ENCODE assay signal across 27 cellular contexts in genomic region chr10:119042169-119042568, GRCh38. TPM values are rescaled to one million over a fixed set of nuclear protein-coding genes. Genes with fewer than 3 reads are reported as not detected.
DNase-seq lines count a peak whose midpoint lies in the region; ATAC-seq, FAIRE-seq and TF ChIP-seq lines count a peak whose summit lies in the region.
"Had no signal": no experiment of that assay in that cellular context is flagged by ENCODE, and none has a peak within 500 bp of the region (broad histone marks: within the 10 kb centered on the region; RNA-seq: fewer than 3 reads in every experiment).

No MANE protein-coding gene starts in this region.

- peaks cover 29 to 50% of the 10 kb centered on the region in 2 experiments for H3K36me3 ChIP-seq in GM12878 (ENCODE audit: control insufficient read depth in 2 of 2, insufficient read depth in 2 of 2, low read length in 1 of 2)
- H3K36me3 ChIP-seq: uterus had no signal

- no peak overlapping the region for H3K4me3 Mint-ChIP-seq in activated CD4-positive, alpha-beta T cell treated with anti-CD3 and anti-CD28 coated beads, Interleukin-2, amount 10 ng/mL, durations not matched to agents 7 days and 5 days
- H3K4me3 Mint-ChIP-seq in H9 = no peak overlapping the region
- peak overlapping the region; percentile 16 for H3K4me3 Mint-ChIP-seq in natural killer cell treated with Interleukin-12 subunit alpha and Interleukin-12 subunit beta and Interleukin-15 and Interleukin-18, amount 100 ng/mL, for 72 hours
- H3K4me3 Mint-ChIP-seq: CD8-positive, alpha-beta T cell; dendritic cell treated with granulocyte-macrophage colony-stimulating factor and Interleukin-4, amounts not matched to agents 40 ng/mL and 50 ng/mL, for 4 days; T-helper 2 cell treated with Interferon-gamma antibody and Interleukin-4, amounts not matched to agents 5 μg/mL and 100 μg/mL, for 36 hours had no signal

- H3K4ac ChIP-seq in H9 (ENCODE audit: low read depth, low read length) = no peak overlapping the region

- no peak for DNase-seq in activated CD4-positive, alpha-beta T cell treated with anti-CD3 and anti-CD28 coated beads, Interleukin-2, amount 10 ng/mL, durations not matched to agents 7 days and 5 days
- DNase-seq in activated CD4-positive, alpha-beta T cell treated with anti-CD3 and anti-CD28 coated beads for 4 hours = no peak
- DNase-seq in H9 (no peak), GM12878 (ENCODE audit: low read depth, low spot score) (no peak)
- DNase-seq in natural killer cell treated with Interleukin-12 subunit alpha and Interleukin-12 subunit beta and Interleukin-15 and Interleukin-18, amount 100 ng/mL, for 72 hours (ENCODE audit: low spot score) = no peak
- DNase-seq: 8988T; activated CD4-positive, alpha-beta T cell treated with anti-CD3 and anti-CD28 coated beads for 48 hours; central memory CD4-positive, alpha-beta T cell; mesendoderm; NCI-H1436 treated with DMSO at 0.1 percent for 48 hours; NCI-H446 treated with DMSO at 0.1 percent for 48 hours; NCI-H82; stimulated activated CD4-positive, alpha-beta T cell treated with anti-CD3 and anti-CD28 coated beads, Interleukin-4, amount 100 ng/mL, for 4 hours; stimulated activated naive CD4-positive, alpha-beta T cell; testis; uterus had no signal

- H3K23me2 ChIP-seq in H9 (ENCODE audit: insufficient read length, low read depth, low read length, poor library complexity, severe bottlenecking) = no peaks in the 10 kb centered on the region

- intact Hi-C loops in GM12878 (cut with micrococcal nuclease; ENCODE audit: unreplicated experiment) = no loop called here

- H3K9me3 ChIP-seq in H9 (ENCODE audit: control insufficient read depth, low read depth, low read length) (no peaks in the 10 kb centered on the region), GM12878 (replicated peaks; ENCODE audit: control insufficient read depth, insufficient read depth, low read length) (no peaks in the 10 kb centered on the region)
- H3K9me3 ChIP-seq: HAP-1, prostate gland, testis, uterus had no signal

- no peak for TF ChIP-seq RAD21 in GM12878 (IDR thresholded peaks at IDR 0.05; ENCODE audit: insufficient read depth, low read depth, low read length)

- RAD21 ChIA-PET in GM12878 (lab: Charles Lee; ENCODE audit: unreplicated experiment) = no interaction called here

- H2BK20ac ChIP-seq in H9 (ENCODE audit: low read depth, low read length, poor library complexity, severe bottlenecking) = no peak overlapping the region

- H2AFZ ChIP-seq in H9 (ENCODE audit: low read length) (no peak overlapping the region), GM12878 (ENCODE audit: control insufficient read depth, low read depth, low read length) (no peak overlapping the region)

- no peak overlapping the region for H3K23ac ChIP-seq in H9 (ENCODE audit: insufficient read length, low read depth, low read length)

- no peak overlapping the region for H2AK5ac ChIP-seq in H9 (ENCODE audit: insufficient read length, low read length)

- H3K4me3 ChIP-seq in GM12878 = no peak overlapping the region
- H3K4me3 ChIP-seq: HAP-1, prostate gland, testis, uterus had no signal

- H3K4me2 ChIP-seq in H9 (ENCODE audit: insufficient read depth, insufficient read length, low read length) (no peak overlapping the region), GM12878 (ENCODE audit: control insufficient read depth, insufficient read depth) (no peak overlapping the region)

- H4K5ac ChIP-seq in H9 (ENCODE audit: insufficient read length, low read depth, low read length) = no peak overlapping the region

- CTCF ChIA-PET in activated CD4-positive, alpha-beta T cell treated with anti-CD3 and anti-CD28 coated beads, Interleukin-2, amount 10 ng/mL, durations not matched to agents 7 days and 5 days (lab: Charles Lee) = no interaction called here
- CTCF ChIA-PET in GM12878 (lab: Yijun Ruan, JAX) = no interaction called here

- H3K9me3 Mint-ChIP-seq in activated CD4-positive, alpha-beta T cell treated with anti-CD3 and anti-CD28 coated beads, Interleukin-2, amount 10 ng/mL, durations not matched to agents 7 days and 5 days = no peaks in the 10 kb centered on the region
- H3K9me3 Mint-ChIP-seq in H9 = no peaks in the 10 kb centered on the region
- no peaks in the 10 kb centered on the region for H3K9me3 Mint-ChIP-seq in natural killer cell treated with Interleukin-12 subunit alpha and Interleukin-12 subunit beta and Interleukin-15 and Interleukin-18, amount 100 ng/mL, for 72 hours
- H3K9me3 Mint-ChIP-seq: activated T-helper 2 cell treated with anti-CD3 and anti-CD28 coated beads, Interferon-gamma antibody, Interleukin-2, Interleukin-4, amounts not matched to agents 10 μg/mL and 5 μg/mL and 100 μg/mL, durations not matched to agents 14 hours and 24 hours and 36 hours; CD8-positive, alpha-beta T cell; dendritic cell treated with granulocyte-macrophage colony-stimulating factor and Interleukin-4, amounts not matched to agents 40 ng/mL and 50 ng/mL, for 4 days; T-helper 2 cell treated with Interferon-gamma antibody and Interleukin-4, amounts not matched to agents 5 μg/mL and 100 μg/mL, for 36 hours had no signal

- H3K27ac Mint-ChIP-seq in activated CD4-positive, alpha-beta T cell treated with anti-CD3 and anti-CD28 coated beads, Interleukin-2, amount 10 ng/mL, durations not matched to agents 7 days and 5 days = peak overlapping the region; percentile 68
- H3K27ac Mint-ChIP-seq in H9 = peak overlapping the region in 2 of 3 experiments; percentile 8 to 82; a peak in 2 of 7 replicates
- peak overlapping the region in 1 of 2 donors; percentile 46 for H3K27ac Mint-ChIP-seq in natural killer cell treated with Interleukin-12 subunit alpha and Interleukin-12 subunit beta and Interleukin-15 and Interleukin-18, amount 100 ng/mL, for 72 hours
- H3K27ac Mint-ChIP-seq: activated T-helper 2 cell treated with anti-CD3 and anti-CD28 coated beads, Interferon-gamma antibody, Interleukin-2, Interleukin-4, amounts not matched to agents 10 μg/mL and 5 μg/mL and 100 μg/mL, durations not matched to agents 14 hours and 24 hours and 36 hours; CD8-positive, alpha-beta T cell; dendritic cell treated with granulocyte-macrophage colony-stimulating factor and Interleukin-4, amounts not matched to agents 40 ng/mL and 50 ng/mL, for 4 days; T-helper 2 cell treated with Interferon-gamma antibody and Interleukin-4, amounts not matched to agents 5 μg/mL and 100 μg/mL, for 36 hours had no signal

- no peak overlapping the region for H4K91ac ChIP-seq in H9 (ENCODE audit: insufficient read length, low read depth, low read length)

- TF ChIP-seq EP300 in GM12878 (IDR thresholded peaks at IDR 0.05; ENCODE audit: borderline replicate concordance in 1 of 2, control insufficient read depth in 1 of 2, low read depth in 2 of 2, low read length in 2 of 2) = no peak

- SMC1A ChIA-PET in GM12878 (lab: Charles Lee; ENCODE audit: uncharacterized antibody, unreplicated experiment) = no interaction called here

- BruUV-seq in GM12878 (replicated peaks; lab: Mats Ljungman, UMichigan) = TSS peak; percentile 93

- POLR2A ChIA-PET in activated CD4-positive, alpha-beta T cell treated with anti-CD3 and anti-CD28 coated beads, Interleukin-2, amount 10 ng/mL, durations not matched to agents 7 days and 5 days (lab: Charles Lee) = no interaction called here
- POLR2A ChIA-PET in GM12878 (lab: Charles Lee) = no interaction called here

- H4K20me1 ChIP-seq in H9 (ENCODE audit: control insufficient read depth, insufficient read depth, insufficient read length) (no peaks in the 10 kb centered on the region), GM12878 (ENCODE audit: control insufficient read depth, insufficient read depth) (peaks cover 3% of the 10 kb centered on the region; the same call in 1 of the 2 replicates)

- no peak overlapping the region for H2BK12ac ChIP-seq in H9 (ENCODE audit: insufficient read length, low read depth, low read length)

- no peak overlapping the region for H2BK120ac ChIP-seq in H9 (ENCODE audit: low read depth, low read length, poor library complexity, severe bottlenecking)

- no peak overlapping the region for H3K18ac ChIP-seq in H9 (ENCODE audit: insufficient read length, low read depth, low read length)

- H3K79me1 ChIP-seq in H9 (ENCODE audit: insufficient read depth, low read depth, low read length, poor library complexity, severe bottlenecking) = peaks cover 14% of the 10 kb centered on the region

- H3K14ac ChIP-seq in H9 (ENCODE audit: insufficient read depth, low read length) = no peak overlapping the region

- no peak overlapping the region for H3K56ac ChIP-seq in H9 (ENCODE audit: insufficient read length, low read depth, low read length)

- H2BK5ac ChIP-seq in H9 (ENCODE audit: insufficient read length, low read length) = no peak overlapping the region

- H3K4me1 ChIP-seq in H9 (ENCODE audit: insufficient read depth, low read length) (no peaks in the 10 kb centered on the region), GM12878 (ENCODE audit: control insufficient read depth, insufficient read depth, low read length) (no peaks in the 10 kb centered on the region)
- H3K4me1 ChIP-seq: HAP-1, prostate gland, testis, uterus had no signal

- in situ Hi-C loops in GM12878 (cut with MboI) = no loop called here

- FAIRE-seq in GM12878 (lab: Jason Lieb, UNC) = no peak
- FAIRE-seq: endometrium had no signal

- 0 out of 2 replicates have a peak, but pooled peaks have one; percentile 38 for TF ChIP-seq POLR2A in GM12878 (IDR thresholded peaks at IDR 0.05; ENCODE audit: low read depth, low read length)

- H3K79me2 ChIP-seq in H9 (ENCODE audit: insufficient read depth, low read length) (peaks cover 3% of the 10 kb centered on the region; the same call in 1 of the 2 replicates), GM12878 (ENCODE audit: control insufficient read depth, insufficient read depth, low read length) (peaks cover 5% of the 10 kb centered on the region)

- peaks cover 25% of the 10 kb centered on the region for H3K4me1 Mint-ChIP-seq in activated CD4-positive, alpha-beta T cell treated with anti-CD3 and anti-CD28 coated beads, Interleukin-2, amount 10 ng/mL, durations not matched to agents 7 days and 5 days
- no peaks in the 10 kb centered on the region; a peak in 1 of 4 replicates for H3K4me1 Mint-ChIP-seq in H9
- H3K4me1 Mint-ChIP-seq in natural killer cell treated with Interleukin-12 subunit alpha and Interleukin-12 subunit beta and Interleukin-15 and Interleukin-18, amount 100 ng/mL, for 72 hours (ENCODE audit: low read depth in 2 of 2) = peaks cover 26 to 34% of the 10 kb centered on the region in 2 donors

- H3K9ac ChIP-seq in H9 (ENCODE audit: extremely low read depth, insufficient read length, low read length) (no peak overlapping the region), GM12878 (ENCODE audit: control insufficient read depth, insufficient read depth, low read length) (no peak overlapping the region)

- H3K27ac ChIP-seq in H9 (ENCODE audit: insufficient read length, low read depth, low read length) (no peak overlapping the region), GM12878 (ENCODE audit: control insufficient read depth, insufficient read depth) (no peak overlapping the region)
- H3K27ac ChIP-seq: prostate gland, testis, uterus had no signal

- no peaks in the 10 kb centered on the region for H3K27me3 ChIP-seq in H9 (ENCODE audit: insufficient read depth, low read length)
- H3K27me3 ChIP-seq in GM12878 (replicated peaks in 1 of 2; ENCODE audit: control insufficient read depth in 2 of 2, insufficient read depth in 2 of 2, low read length in 1 of 2) = no peaks in the 10 kb centered on the region
- H3K27me3 ChIP-seq: testis, uterus had no signal

- H2BK15ac ChIP-seq in H9 (ENCODE audit: low read depth, low read length) = no peak overlapping the region

- TF ChIP-seq CTCF in H9 (conservative IDR thresholded peaks at IDR 0.05) (no peak), GM12878 (IDR thresholded peaks at IDR 0.05 in 2 of 3, conservative IDR thresholded peaks at IDR 0.05 in 1 of 3; ENCODE audit: control insufficient read depth in 2 of 3, extremely low read depth in 1 of 3, insufficient read depth in 1 of 3, low read depth in 3 of 3, low read length in 3 of 3) (no peak)

- peaks cover 79% of the 10 kb centered on the region for H3K36me3 Mint-ChIP-seq in activated CD4-positive, alpha-beta T cell treated with anti-CD3 and anti-CD28 coated beads, Interleukin-2, amount 10 ng/mL, durations not matched to agents 7 days and 5 days (ENCODE audit: low read depth)
- H3K36me3 Mint-ChIP-seq in H9 (ENCODE audit: insufficient read depth in 1 of 3, low read depth in 3 of 3) = peaks cover 73 to 98% (median 89%) of the 10 kb centered on the region in 3 experiments; a peak in 6 of 7 replicates
- peaks cover 66% of the 10 kb centered on the region for H3K36me3 Mint-ChIP-seq in natural killer cell treated with Interleukin-12 subunit alpha and Interleukin-12 subunit beta and Interleukin-15 and Interleukin-18, amount 100 ng/mL, for 72 hours

- no peak overlapping the region for H4K8ac ChIP-seq in H9 (replicated peaks; ENCODE audit: insufficient read length, low read depth, low read length)

- ATAC-seq in GM12878 (no peak), GM18870 (IDR thresholded peaks at IDR 0.05; ENCODE audit: unreplicated experiment) (no peak), HG02885 (IDR thresholded peaks at IDR 0.05; ENCODE audit: poor library complexity, unreplicated experiment) (no peak), GM21360 (IDR thresholded peaks at IDR 0.05; ENCODE audit: unreplicated experiment) (no peak)
- no peak for ATAC-seq in natural killer cell treated with Interleukin-12 subunit alpha and Interleukin-12 subunit beta and Interleukin-15 and Interleukin-18, amount 100 ng/mL, for 72 hours
- ATAC-seq: CD8-positive, alpha-beta T cell; Right ventricle myocardium inferior had no signal

- H3T11ph ChIP-seq in H9 (ENCODE audit: low read length) = no peak overlapping the region

- no CpG with 5 or more reads among the region's 26 CpGs for WGBS in H9 (ENCODE audit: extremely low coverage, insufficient read length, low lambda C conversion rate)
- 97% methylated on average over 26 of the region's 26 CpGs for WGBS in GM12878 (ENCODE audit: insufficient coverage, insufficient replicate concordance, low lambda C conversion rate, missing lambda C conversion rate)

- H3K27me3 Mint-ChIP-seq in activated CD4-positive, alpha-beta T cell treated with anti-CD3 and anti-CD28 coated beads, Interleukin-2, amount 10 ng/mL, durations not matched to agents 7 days and 5 days = no peaks in the 10 kb centered on the region
- H3K27me3 Mint-ChIP-seq in H9 (ENCODE audit: low read depth) = peaks cover 3% of the 10 kb centered on the region; the same call in 1 of the 2 replicates
- H3K27me3 Mint-ChIP-seq in natural killer cell treated with Interleukin-12 subunit alpha and Interleukin-12 subunit beta and Interleukin-15 and Interleukin-18, amount 100 ng/mL, for 72 hours = no peaks in the 10 kb centered on the region
- H3K27me3 Mint-ChIP-seq: dendritic cell treated with granulocyte-macrophage colony-stimulating factor and Interleukin-4, amounts not matched to agents 40 ng/mL and 50 ng/mL, for 4 days had no signal

RNA-seq across cellular contexts. Expression of gene NANOS1, which starts 12.7 kb away (rescaled TPM):
- under 1 TPM; 0.12 to 0.19 TPM for total RNA-seq in activated CD4-positive, alpha-beta T cell treated with anti-CD3 and anti-CD28 coated beads, Interleukin-2, amount 10 ng/mL, durations not matched to agents 7 days and 5 days
- total RNA-seq in H9 (2021) (4.5 and 5.5 TPM in 2 replicates), GM12878 (2014; rRNA removed) (0.23 and 0.65 TPM in 2 replicates), GM12878 (2014; rRNA removed; fragmentation: Illumina TruSeq; extraction: Trizol) (0.27 and 0.37 TPM in 2 replicates), GM12878 (2021) (0.36 and 0.61 TPM in 2 replicates)
- 0.29 and 0.56 TPM in 2 replicates for total RNA-seq in GM12878 (2013; cell fraction: nucleolus; rRNA removed)
- polyA plus RNA-seq in GM12878 (2011; ENCODE audit: low read depth) = 0.51 TPM
- polyA plus RNA-seq in GM12878 (2011; rRNA removed) (0.30 and 0.37 TPM in 2 replicates), GM12878 (2014; fragmentation: Illumina TruSeq; extraction: Trizol) (0.22 TPM in 1 of 2 replicates, not detected in the other), GM12878 (2014; fragmentation: Nextera tagmentation; extraction: Ambion mirVana) (under 1 TPM; 0.03 to 0.29 TPM), GM12878 (2014; rRNA removed) (0.48 and 0.55 TPM in 2 replicates), GM12878 (2016; fragmentation: Nextera tagmentation; extraction: Ambion mirVana) (not detected)
- 0.12 and 0.22 TPM in 2 replicates for polyA plus RNA-seq in GM12878 (2011; cell fraction: cytosol; rRNA removed)
- 0.20 and 0.22 TPM in 2 replicates for polyA plus RNA-seq in GM12878 (2011; cell fraction: nucleus; rRNA removed)
- polyA plus RNA-seq in GM12878 (2012) = 0.72 and 1.0 TPM in 2 replicates
- polyA minus RNA-seq in GM12878 (2011; rRNA and poly(A)+ RNA removed) = 0.15 TPM in 1 of 2 replicates, not detected in the other
- not detected in 2 replicates for polyA minus RNA-seq in GM12878 (2011; cell fraction: cytosol; rRNA and poly(A)+ RNA removed)
- polyA minus RNA-seq in GM12878 (2011; cell fraction: nucleus; rRNA and poly(A)+ RNA removed) = 0.36 and 0.57 TPM in 2 replicates
- 1 to 10 TPM in 1 of 2 donors, under 1 TPM in 1; 0.56 to 1.8 TPM for total RNA-seq in natural killer cell treated with Interleukin-12 subunit alpha and Interleukin-12 subunit beta and Interleukin-15 and Interleukin-18, amount 100 ng/mL, for 72 hours

RNA-seq across cellular contexts. Expression of gene EIF3A, which starts 38.4 kb away (rescaled TPM):
- 100 to 1,000 TPM; 132 to 145 TPM for total RNA-seq in activated CD4-positive, alpha-beta T cell treated with anti-CD3 and anti-CD28 coated beads, Interleukin-2, amount 10 ng/mL, durations not matched to agents 7 days and 5 days
- total RNA-seq in H9 (2021) (206 TPM in 2 replicates), GM12878 (2014; rRNA removed) (82.6 and 86.3 TPM in 2 replicates), GM12878 (2014; rRNA removed; fragmentation: Illumina TruSeq; extraction: Trizol) (159 and 166 TPM in 2 replicates), GM12878 (2021) (138 and 148 TPM in 2 replicates)
- 143 and 144 TPM in 2 replicates for total RNA-seq in GM12878 (2013; cell fraction: nucleolus; rRNA removed)
- 50.1 TPM for polyA plus RNA-seq in GM12878 (2011; ENCODE audit: low read depth)
- polyA plus RNA-seq in GM12878 (2011; rRNA removed) (47.4 and 49.4 TPM in 2 replicates), GM12878 (2014; fragmentation: Illumina TruSeq; extraction: Trizol) (195 and 219 TPM in 2 replicates), GM12878 (2014; fragmentation: Nextera tagmentation; extraction: Ambion mirVana) (10 to 100 TPM; 42.3 to 46.5 TPM), GM12878 (2014; rRNA removed) (78.1 and 88.9 TPM in 2 replicates), GM12878 (2016; fragmentation: Nextera tagmentation; extraction: Ambion mirVana) (100 to 1,000 TPM; 104 to 108 TPM)
- 35.9 and 50.0 TPM in 2 replicates for polyA plus RNA-seq in GM12878 (2011; cell fraction: cytosol; rRNA removed)
- 21.6 and 53.4 TPM in 2 replicates for polyA plus RNA-seq in GM12878 (2011; cell fraction: nucleus; rRNA removed)
- polyA plus RNA-seq in GM12878 (2012) = 79.0 and 84.9 TPM in 2 replicates
- polyA minus RNA-seq in GM12878 (2011; rRNA and poly(A)+ RNA removed) = 71.2 and 84.9 TPM in 2 replicates
- 36.2 and 45.2 TPM in 2 replicates for polyA minus RNA-seq in GM12878 (2011; cell fraction: cytosol; rRNA and poly(A)+ RNA removed)
- 34.9 and 49.1 TPM in 2 replicates for polyA minus RNA-seq in GM12878 (2011; cell fraction: nucleus; rRNA and poly(A)+ RNA removed)
- total RNA-seq in natural killer cell treated with Interleukin-12 subunit alpha and Interleukin-12 subunit beta and Interleukin-15 and Interleukin-18, amount 100 ng/mL, for 72 hours = 100 to 1,000 TPM; 146 to 214 TPM
